22 cellular contexts compared by ENCODE assay signal in the genomic region with DNA sequence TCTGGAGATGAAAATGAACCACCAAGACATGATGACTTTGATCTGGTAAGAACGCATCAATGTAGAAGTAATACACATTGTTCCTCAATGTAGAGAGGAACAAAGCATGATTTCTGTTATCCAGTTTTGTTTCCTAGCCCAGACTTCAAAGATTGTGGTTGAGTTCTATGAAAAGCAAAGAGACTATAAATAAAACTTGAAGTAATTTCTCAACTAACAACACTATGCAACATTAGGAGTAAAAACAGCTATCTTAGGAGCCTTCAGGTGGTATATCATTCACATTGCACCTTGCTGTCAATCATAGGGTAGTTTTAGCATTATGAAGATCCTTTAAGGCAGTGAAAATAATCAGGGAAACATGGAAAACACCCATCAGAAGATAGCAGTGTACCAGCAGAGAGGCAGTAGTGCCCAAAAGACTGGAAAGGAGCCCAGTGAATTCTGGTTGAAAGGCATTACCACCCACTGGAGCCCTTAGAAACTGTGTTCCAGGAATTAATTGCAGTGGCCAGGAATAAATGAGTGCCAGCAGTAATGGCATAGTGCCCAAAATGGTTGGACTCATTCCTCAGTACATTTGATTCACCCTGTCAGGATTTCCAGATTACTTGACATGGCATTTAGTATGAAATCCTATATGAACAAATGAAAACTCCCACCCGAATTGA.
DNase-seq lines count a peak whose midpoint lies in the region; ATAC-seq, FAIRE-seq and TF ChIP-seq lines count a peak whose summit lies in the region.
"Had no signal": no experiment of that assay in that cellular context is flagged by ENCODE, and none has a peak within 500 bp of the region (broad histone marks: within the 10 kb centered on the region; RNA-seq: fewer than 3 reads in every experiment).

No MANE protein-coding gene starts in this region.

- no peak for TF ChIP-seq CTCF in glutamatergic neuron (IDR thresholded peaks at IDR 0.05; ENCODE audit: partially characterized antibody, unreplicated experiment)

- H3K9me3 Mint-ChIP-seq in glutamatergic neuron (ENCODE audit: unreplicated experiment) = no peaks in the 10 kb centered on the region
- H3K9me3 Mint-ChIP-seq: activated naive CD4-positive, alpha-beta T cell treated with anti-CD3 and anti-CD28 coated beads for 36 hours had no signal

- DNase-seq in GM12892 (ENCODE audit: insufficient read length) = no peak
- peak; percentile 0 for DNase-seq in NCI-H1105 (lab: John Stamatoyannopoulos, UW)
- DNase-seq in left lobe of liver (ENCODE audit: low spot score) = no peak
- DNase-seq in H54 (ENCODE audit: insufficient read length, low spot score) = no peak
- DNase-seq in glutamatergic neuron = no peak
- DNase-seq in NCI-H1694 treated with DMSO at 0.1 percent for 48 hours (lab: John Stamatoyannopoulos, UW) = no peak
- DNase-seq: activated CD4-positive, alpha-beta memory T cell treated with anti-CD3 and anti-CD28 coated beads, Interleukin-2, amount 10 ng/mL, durations not matched to agents 7 days and 5 days; activated naive CD4-positive, alpha-beta T cell treated with anti-CD3 and anti-CD28 coated beads for 36 hours; activated T-cell treated with anti-CD3 and anti-CD28 coated beads, Interleukin-2, amount 50 U/mL, for 1 hour; HFFc6; mesenchymal stem cell; naive thymus-derived CD4-positive, alpha-beta T cell; NCI-H510A; ovary; PC-3; stimulated activated CD4-positive, alpha-beta T cell treated with anti-CD3 and anti-CD28 coated beads, Interleukin-4, amount 100 ng/mL, for 24 hours; substantia nigra; T-helper 2 cell had no signal

- TF ChIP-seq POLR2A in GM12892 (IDR thresholded peaks at IDR 0.05; ENCODE audit: low read depth, low read length) (no peak), H54 (IDR thresholded peaks at IDR 0.05; ENCODE audit: low read depth, low read length) (no peak)

- H3K4me3 Mint-ChIP-seq in glutamatergic neuron (ENCODE audit: unreplicated experiment) = no peak overlapping the region
- H3K4me3 Mint-ChIP-seq: activated CD4-positive, alpha-beta memory T cell treated with anti-CD3 and anti-CD28 coated beads, Interleukin-2, amount 10 ng/mL, durations not matched to agents 7 days and 5 days; activated naive CD4-positive, alpha-beta T cell treated with anti-CD3 and anti-CD28 coated beads for 36 hours; HFFc6; naive thymus-derived CD4-positive, alpha-beta T cell; WTC11 had no signal

- H3K27me3 Mint-ChIP-seq in glutamatergic neuron (ENCODE audit: unreplicated experiment) = peaks cover 2% of the 10 kb centered on the region
- H3K27me3 Mint-ChIP-seq: activated CD4-positive, alpha-beta memory T cell treated with anti-CD3 and anti-CD28 coated beads, Interleukin-2, amount 10 ng/mL, durations not matched to agents 7 days and 5 days had no signal

- ATAC-seq in GM21619 (IDR thresholded peaks at IDR 0.05; ENCODE audit: unreplicated experiment) (peak; percentile 54), left lobe of liver (peak; percentile 62)
- ATAC-seq: naive thymus-derived CD4-positive, alpha-beta T cell; PC-3; WTC11 had no signal

- H3K27ac Mint-ChIP-seq in glutamatergic neuron (ENCODE audit: unreplicated experiment) = no peak overlapping the region
- H3K27ac Mint-ChIP-seq: activated CD4-positive, alpha-beta memory T cell treated with anti-CD3 and anti-CD28 coated beads, Interleukin-2, amount 10 ng/mL, durations not matched to agents 7 days and 5 days; activated naive CD4-positive, alpha-beta T cell treated with anti-CD3 and anti-CD28 coated beads for 36 hours; HFFc6; naive thymus-derived CD4-positive, alpha-beta T cell; WTC11 had no signal

- no peaks in the 10 kb centered on the region for H3K36me3 Mint-ChIP-seq in glutamatergic neuron (ENCODE audit: unreplicated experiment)
- H3K36me3 Mint-ChIP-seq: naive thymus-derived CD4-positive, alpha-beta T cell had no signal

- peak; percentile 64 for FAIRE-seq in GM12892 (lab: Jason Lieb, UNC)
- no peak for FAIRE-seq in H54 (lab: Jason Lieb, UNC)
- FAIRE-seq: GM19239, islet of Langerhans had no signal

- no peaks in the 10 kb centered on the region for H3K4me1 Mint-ChIP-seq in glutamatergic neuron (ENCODE audit: low read depth, unreplicated experiment)
- H3K4me1 Mint-ChIP-seq: activated CD4-positive, alpha-beta memory T cell treated with anti-CD3 and anti-CD28 coated beads, Interleukin-2, amount 10 ng/mL, durations not matched to agents 7 days and 5 days; WTC11 had no signal
